ENCODE assay signal across 18 cellular contexts in the genomic region with DNA sequence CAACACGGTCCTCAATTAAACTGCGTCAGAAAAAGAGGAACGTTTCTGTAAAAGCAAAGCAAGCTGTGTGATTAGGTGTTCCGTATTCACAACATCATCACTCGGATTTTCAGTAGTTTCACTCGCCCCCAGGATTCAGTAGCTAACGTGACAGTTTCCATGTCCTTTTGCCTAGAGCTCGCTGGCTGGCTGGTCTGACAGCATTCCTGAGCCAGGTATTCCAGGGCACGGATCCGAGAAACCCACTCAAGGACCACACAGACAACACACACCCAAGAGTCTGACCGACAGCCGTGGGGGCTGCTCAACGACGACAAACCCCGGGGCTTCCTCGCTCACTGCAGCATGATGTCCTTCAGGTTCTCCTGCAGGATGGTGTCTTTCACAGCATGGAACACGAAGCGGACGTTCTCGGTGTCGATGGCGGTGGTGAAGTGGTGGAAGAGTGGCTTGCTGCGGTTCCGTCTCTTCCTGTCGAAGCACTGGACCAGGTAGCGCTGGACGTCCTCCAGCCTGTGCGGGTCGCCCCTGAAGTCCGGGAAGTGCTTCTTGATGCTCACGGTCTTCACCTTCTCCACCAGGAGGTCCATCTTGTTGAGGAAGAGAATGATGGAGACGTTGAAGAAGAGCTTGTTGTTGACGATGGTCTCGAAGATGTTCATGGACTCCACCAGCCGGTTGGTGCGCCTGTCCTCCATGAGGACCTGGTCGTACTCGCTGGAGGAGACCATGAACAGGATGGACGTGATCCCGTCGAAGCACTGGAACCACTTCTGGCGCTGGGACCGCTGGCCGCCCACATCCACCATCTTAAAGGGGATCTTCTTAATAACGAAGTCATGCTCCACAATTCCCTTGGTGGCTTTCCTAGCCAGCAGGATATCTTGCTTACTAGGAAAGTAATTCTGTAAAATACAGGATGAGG. TPM values are rescaled to one million over a fixed set of nuclear protein-coding genes. Genes with fewer than 3 reads are reported as not detected.
DNase-seq lines count a peak whose midpoint lies in the region; ATAC-seq and TF ChIP-seq lines count a peak whose summit lies in the region.
"Had no signal": no experiment of that assay in that cellular context is flagged by ENCODE, and none has a peak within 500 bp of the region (broad histone marks: within the 10 kb centered on the region; RNA-seq: fewer than 3 reads in every experiment).

No MANE protein-coding gene starts in this region.

- TF ChIP-seq CTCF in Peyer's patch (IDR thresholded peaks at IDR 0.05) (no peak), gastroesophageal sphincter (IDR thresholded peaks at IDR 0.05) (no peak), smooth muscle cell (IDR thresholded peaks at IDR 0.05; ENCODE audit: borderline replicate concordance, insufficient read depth, poor library complexity, severe bottlenecking) (no peak)

- H3K27me3 ChIP-seq in Peyer's patch (no peaks in the 10 kb centered on the region), gastroesophageal sphincter (no peaks in the 10 kb centered on the region), smooth muscle cell (ENCODE audit: low read depth) (no peaks in the 10 kb centered on the region)

- peak overlapping the region; percentile 24 for H3K4me2 ChIP-seq in smooth muscle cell

- no peak overlapping the region for H3K4me3 ChIP-seq in Peyer's patch
- no peak overlapping the region for H3K4me3 ChIP-seq in gastroesophageal sphincter
- H3K4me3 ChIP-seq in smooth muscle cell = no peak overlapping the region
- H3K4me3 ChIP-seq: K562, lung had no signal

- H3K27ac ChIP-seq in Peyer's patch (no peak overlapping the region), gastroesophageal sphincter (peak overlapping the region in 3 of 4 donors; percentile 72 to 75 (median 72)), smooth muscle cell (ENCODE audit: low read depth) (peak overlapping the region; percentile 61)

- no peak overlapping the region for H2AFZ ChIP-seq in smooth muscle cell (ENCODE audit: low read depth)

- H4K20me1 ChIP-seq in smooth muscle cell (ENCODE audit: low read depth) = peaks cover 29% of the 10 kb centered on the region

- WGBS in gastroesophageal sphincter (ENCODE audit: low coverage in 1 of 2), 2 donors = 82 to 89% methylated on average over 6 to 7 of the region's 45 CpGs
- 86% methylated on average over 45 of the region's 45 CpGs for WGBS in smooth muscle cell (ENCODE audit: low lambda C conversion rate)

- H3F3A ChIP-seq in smooth muscle cell (ENCODE audit: low read depth) = peaks cover 6% of the 10 kb centered on the region

- no peaks in the 10 kb centered on the region for H3K9me3 ChIP-seq in Peyer's patch
- no peaks in the 10 kb centered on the region for H3K9me3 ChIP-seq in gastroesophageal sphincter
- H3K9me3 ChIP-seq in smooth muscle cell (replicated peaks; ENCODE audit: low read depth) = no peaks in the 10 kb centered on the region

- no peak overlapping the region for H3K9ac ChIP-seq in smooth muscle cell (ENCODE audit: low read depth)

- TF ChIP-seq EP300 in gastroesophageal sphincter (IDR thresholded peaks at IDR 0.05) = no peak

- TF ChIP-seq POLR2A in Peyer's patch (IDR thresholded peaks at IDR 0.05) = no peak
- no peak for TF ChIP-seq POLR2A in gastroesophageal sphincter (IDR thresholded peaks at IDR 0.05)

- H3K4me1 ChIP-seq in Peyer's patch (peaks cover 0 to 26% (median 2%) of the 10 kb centered on the region in 4 donors), gastroesophageal sphincter (peaks cover 0 to 57% (median 11%) of the 10 kb centered on the region in 3 donors), smooth muscle cell (ENCODE audit: low read depth) (no peaks in the 10 kb centered on the region)

- H3K79me2 ChIP-seq in smooth muscle cell (ENCODE audit: low read depth) = peaks cover 22% of the 10 kb centered on the region

- ATAC-seq in gastroesophageal sphincter (no peak), HG03442 (IDR thresholded peaks at IDR 0.05; ENCODE audit: unreplicated experiment) (no peak), HG03571 (IDR thresholded peaks at IDR 0.05; ENCODE audit: unreplicated experiment) (no peak)
- ATAC-seq: K562 had no signal

- peak; percentile 76 for DNase-seq in ELF-1 (ENCODE audit: low read depth, low spot score)
- DNase-seq in Peyer's patch = peak in 2 of 3 donors; percentile 13 to 37
- DNase-seq in smooth muscle cell (lab: John Stamatoyannopoulos, UW; ENCODE audit: unreplicated experiment) = no peak
- no peak for DNase-seq in DMS53 treated with DMSO at 0.1 percent for 48 hours (lab: John Stamatoyannopoulos, UW; ENCODE audit: unreplicated experiment)
- DNase-seq: activated CD4-positive, alpha-beta T cell treated with anti-CD3 and anti-CD28 coated beads, Interleukin-2, amount 50 U/mL, for 1 hour; activated naive CD4-positive, alpha-beta T cell treated with anti-CD3 and anti-CD28 coated beads for 36 hours; effector CD8-positive, alpha-beta T cell; NCI-H1092 treated with DMSO at 0.1 percent for 48 hours; NCI-H2227 treated with DMSO at 0.1 percent for 48 hours; SIG-M5; stimulated activated naive CD4-positive, alpha-beta T cell had no signal

- peaks cover 0 to 13% (median 0%) of the 10 kb centered on the region in 3 donors for H3K36me3 ChIP-seq in Peyer's patch
- peaks cover 0 to 26% of the 10 kb centered on the region in 2 donors for H3K36me3 ChIP-seq in gastroesophageal sphincter
- H3K36me3 ChIP-seq in smooth muscle cell (ENCODE audit: low read depth) = no peaks in the 10 kb centered on the region

RNA-seq across cellular contexts. Expression of gene AMZ1, which starts 43.1 kb away (rescaled TPM):
- total RNA-seq in Peyer's patch (under 1 TPM in 1 of 4 donors, not detected in 3; 0.67 TPM), gastroesophageal sphincter (under 1 TPM; 0.12 to 0.62 (median 0.32) TPM), smooth muscle cell (1.1 and 1.4 TPM in 2 replicates)
- polyA plus RNA-seq in smooth muscle cell = 0.63 and 2.4 TPM in 2 replicates
- total RNA-seq: H4, K562 had no signal
- polyA plus RNA-seq: K562, neural cell had no signal

Comparison
In these comparisons a context has a peak if more than half of its experiments do, and no peak if none do; other contexts are left out.
1. DNase-seq: peak in ELF-1 (single experiment) and Peyer's patch (2 of 3); none in smooth muscle cell (single experiment) and DMS53 treated with DMSO at 0.1 percent for 48 hours (single experiment).
2. H3K27ac ChIP-seq: peak in gastroesophageal sphincter (3 of 4) and smooth muscle cell (single experiment); none in Peyer's patch (0 of 4).